8 cellular contexts compared by ENCODE assay signal in genomic region chr1:154352581-154353459, GRCh38. TPM values are rescaled to one million over a fixed set of nuclear protein-coding genes. Genes with fewer than 3 reads are reported as not detected.
DNase-seq lines count a peak whose midpoint lies in the region; ATAC-seq and TF ChIP-seq lines count a peak whose summit lies in the region.

No MANE protein-coding gene starts in this region.

- TF ChIP-seq CTCF in 22Rv1 (IDR thresholded peaks at IDR 0.05): peak; percentile 15; the same call in 1 of the 2 replicates
- TF ChIP-seq CTCF in GM13977 (IDR thresholded peaks at IDR 0.05; ENCODE audit: extremely low read depth, insufficient read depth, missing control alignments): peak; percentile 37
- TF ChIP-seq CTCF in glutamatergic neuron (IDR thresholded peaks at IDR 0.05; ENCODE audit: partially characterized antibody, unreplicated experiment): no peak
- no peak for TF ChIP-seq CTCF in neutrophil (IDR thresholded peaks at IDR 0.05)

- H3K9me3 Mint-ChIP-seq in activated naive CD8-positive, alpha-beta T cell (ENCODE audit: low read depth): no peaks in the 10 kb centered on the region
- peaks cover 4% of the 10 kb centered on the region for H3K9me3 Mint-ChIP-seq in glutamatergic neuron (ENCODE audit: unreplicated experiment)

- no peaks in the 10 kb centered on the region for H3K9me3 ChIP-seq in NT2/D1 (ENCODE audit: insufficient read depth, low read length)
- no peaks in the 10 kb centered on the region for H3K9me3 ChIP-seq in neutrophil

- peak overlapping the region; percentile 77 for H3K27ac Mint-ChIP-seq in activated naive CD8-positive, alpha-beta T cell
- H3K27ac Mint-ChIP-seq in glutamatergic neuron (ENCODE audit: unreplicated experiment): peak overlapping the region; percentile 75

- no peak for TF ChIP-seq POLR2A in GM18505 (IDR thresholded peaks at IDR 0.05; ENCODE audit: borderline replicate concordance, extremely low read depth, insufficient read depth, insufficient read length)

- H3K27me3 ChIP-seq in NT2/D1 (ENCODE audit: insufficient read depth, insufficient read length) (no peaks in the 10 kb centered on the region), neutrophil (peaks cover 51% of the 10 kb centered on the region)

- H3K27ac ChIP-seq in 22Rv1 (peak overlapping the region; percentile 51), neutrophil (peak overlapping the region; percentile 64)

- H3K27me3 Mint-ChIP-seq in activated naive CD8-positive, alpha-beta T cell: no peaks in the 10 kb centered on the region
- H3K27me3 Mint-ChIP-seq in glutamatergic neuron (ENCODE audit: unreplicated experiment): peaks cover 12% of the 10 kb centered on the region

- H3K4me3 ChIP-seq in NT2/D1 (ENCODE audit: insufficient read length, low read depth) (peak overlapping the region; percentile 42), neutrophil (ENCODE audit: low read depth in 1 of 2, low read length in 1 of 2) (peak overlapping the region; percentile 43 to 55)

- DNase-seq in GM13977 (ENCODE audit: low spot score): peak; percentile 53
- DNase-seq in NT2/D1 (ENCODE audit: low read depth, low spot score): no peak
- peak; percentile 60 for DNase-seq in glutamatergic neuron
- no peak for DNase-seq in NCI-H2029 treated with DMSO at 0.1 percent for 48 hours (lab: John Stamatoyannopoulos, UW)

- H3K4me3 Mint-ChIP-seq in activated naive CD8-positive, alpha-beta T cell: peak overlapping the region; percentile 85
- H3K4me3 Mint-ChIP-seq in glutamatergic neuron (ENCODE audit: unreplicated experiment): peak overlapping the region; percentile 93

- no peaks in the 10 kb centered on the region for H3K36me3 Mint-ChIP-seq in activated naive CD8-positive, alpha-beta T cell
- H3K36me3 Mint-ChIP-seq in glutamatergic neuron (ENCODE audit: unreplicated experiment): peaks cover 4% of the 10 kb centered on the region

- H3K4me1 Mint-ChIP-seq in activated naive CD8-positive, alpha-beta T cell (ENCODE audit: low read depth): peaks cover 44% of the 10 kb centered on the region
- peaks cover 31% of the 10 kb centered on the region for H3K4me1 Mint-ChIP-seq in glutamatergic neuron (ENCODE audit: low read depth, unreplicated experiment)

- in situ Hi-C loops in GM13977 (cut with MboI; ENCODE audit: low pct_unique_long_range_greater_than_20kb, low sequenced_read_pairs, unreplicated experiment): no loop called here

- ATAC-seq in GM18505 (IDR thresholded peaks at IDR 0.05; ENCODE audit: unreplicated experiment): no peak

- H3K36me3 ChIP-seq in NT2/D1 (ENCODE audit: insufficient read depth, insufficient read length, low read length) (peaks cover 30% of the 10 kb centered on the region), neutrophil (no peaks in the 10 kb centered on the region)

- peaks cover 42% of the 10 kb centered on the region for H3K4me1 ChIP-seq in NT2/D1 (ENCODE audit: insufficient read depth, insufficient read length)
- H3K4me1 ChIP-seq in neutrophil (ENCODE audit: control insufficient read depth in 1 of 2, insufficient read depth in 1 of 2, low read depth in 1 of 2, low read length in 1 of 2): peaks cover 31 to 36% of the 10 kb centered on the region in 2 experiments

- H3K9ac ChIP-seq in NT2/D1 (ENCODE audit: insufficient read length, low read depth): peak overlapping the region; percentile 85

RNA-seq across cellular contexts. Expression of gene ATP8B2, which starts 27.5 kb away (rescaled TPM):
- 68.7 TPM for total RNA-seq in glutamatergic neuron (ENCODE audit: unreplicated experiment)

RNA-seq across cellular contexts. Expression of gene AQP10, which starts 31.9 kb away (rescaled TPM):
- total RNA-seq in glutamatergic neuron (ENCODE audit: unreplicated experiment): not detected

RNA-seq across cellular contexts. Expression of gene IL6R, which starts 52.3 kb away (rescaled TPM):
- total RNA-seq in glutamatergic neuron (ENCODE audit: unreplicated experiment): 1.6 TPM

Comparison
In these comparisons a context has a peak if more than half of its experiments do, and no peak if none do; other contexts are left out.
1. CTCF ChIP-seq: peak in 22Rv1 (single experiment) and GM13977 (single experiment); none in glutamatergic neuron (single experiment) and neutrophil (single experiment).
2. DNase-seq: peak in GM13977 (single experiment) and glutamatergic neuron (single experiment); none in NT2/D1 (single experiment) and NCI-H2029 treated with DMSO at 0.1 percent for 48 hours (single experiment).